In the genomic region with DNA sequence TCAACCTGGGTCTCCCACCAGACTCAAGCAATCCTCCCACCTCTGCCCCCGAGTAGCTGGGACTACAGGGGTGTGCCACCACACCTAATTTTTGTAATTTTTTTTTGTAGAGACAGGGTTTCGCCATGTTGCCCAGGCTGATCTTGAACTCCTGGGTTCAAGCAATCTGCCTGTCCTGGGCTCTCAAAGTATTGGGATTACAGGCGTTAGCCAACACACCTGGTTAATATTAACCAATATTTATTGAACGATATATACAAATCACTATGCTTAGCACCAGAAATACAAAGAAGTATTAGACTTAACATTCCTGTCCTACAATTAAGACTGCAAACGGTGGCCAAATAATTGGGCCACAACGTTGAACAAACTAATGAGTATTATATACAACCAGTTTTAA, we compare ENCODE assay signal across 24 cellular contexts. TPM values are rescaled to one million over a fixed set of nuclear protein-coding genes. Genes with fewer than 3 reads are reported as not detected.
DNase-seq lines count a peak whose midpoint lies in the region; ATAC-seq, FAIRE-seq and TF ChIP-seq lines count a peak whose summit lies in the region.
"Had no signal": no experiment of that assay in that cellular context is flagged by ENCODE, and none has a peak within 500 bp of the region (broad histone marks: within the 10 kb centered on the region; RNA-seq: fewer than 3 reads in every experiment).

No MANE protein-coding gene starts in this region.

- no peaks in the 10 kb centered on the region for H3K9me3 ChIP-seq in A549
- no peaks in the 10 kb centered on the region for H3K9me3 ChIP-seq in Loucy (ENCODE audit: insufficient read depth, low read depth, low read length)
- H3K9me3 ChIP-seq in body of pancreas = no peaks in the 10 kb centered on the region
- H3K9me3 ChIP-seq in right lobe of liver = no peaks in the 10 kb centered on the region
- H3K9me3 ChIP-seq in A673 (ENCODE audit: low read depth, low read length, poor library complexity, severe bottlenecking) = no peaks in the 10 kb centered on the region
- H3K9me3 ChIP-seq: HAP-1, Peyer's patch had no signal

- H4K20me1 ChIP-seq in Loucy (ENCODE audit: insufficient read depth, low read length, poor library complexity, severe bottlenecking) = peaks cover 69% of the 10 kb centered on the region

- no peaks in the 10 kb centered on the region for H3F3A ChIP-seq in Loucy (ENCODE audit: low read depth)

- POLR2A ChIA-PET in A549 (lab: Yijun Ruan, JAX) = no interaction called here
- POLR2A ChIA-PET in A673 (lab: Charles Lee; ENCODE audit: low non-redundant PET) = no interaction called here

- H3K27ac ChIP-seq in A549 = no peak overlapping the region
- peak overlapping the region in 3 of 4 donors; percentile 24 to 61 (median 47) for H3K27ac ChIP-seq in body of pancreas
- H3K27ac ChIP-seq in right lobe of liver = peak overlapping the region in 2 of 3 donors; percentile 9 to 70
- no peak overlapping the region for H3K27ac ChIP-seq in A673 (ENCODE audit: low read depth, low read length, poor library complexity, severe bottlenecking)
- H3K27ac ChIP-seq: BLaER1 had no signal

- H3K9me2 ChIP-seq in Loucy (replicated peaks; ENCODE audit: low read depth, low read length) = no peaks in the 10 kb centered on the region

- CTCF ChIA-PET in A549 (lab: Yijun Ruan, JAX) = interaction anchor here (1.3 kb wide), 1 partner anchor 8 kb away, joined by 3 read pairs; no protein-coding TSS in a partner anchor
- CTCF ChIA-PET in A673 (lab: Charles Lee) = no interaction called here

- H3K4me2 ChIP-seq in A549 (peak overlapping the region; percentile 17), Loucy (ENCODE audit: low read depth, low read length, poor library complexity, severe bottlenecking) (peak overlapping the region; percentile 81)
- H3K4me2 ChIP-seq: BLaER1, GM23338 had no signal

- no peak for FAIRE-seq in A549 (lab: Jason Lieb, UNC)
- FAIRE-seq: G401.6, GM18507 had no signal

- peaks cover 15% of the 10 kb centered on the region; the same call in 1 of the 2 replicates for H3K36me3 ChIP-seq in Loucy (ENCODE audit: insufficient read depth, low read length)
- H3K36me3 ChIP-seq in body of pancreas (replicated peaks in 1 of 2; ENCODE audit: insufficient read depth in 1 of 2, low read depth in 2 of 2) = no peaks in the 10 kb centered on the region
- peaks cover 0 to 5% (median 0%) of the 10 kb centered on the region in 4 donors for H3K36me3 ChIP-seq in right lobe of liver
- H3K36me3 ChIP-seq in A673 (ENCODE audit: insufficient read depth, low read length, poor library complexity, severe bottlenecking) = peaks cover 24% of the 10 kb centered on the region
- H3K36me3 ChIP-seq: Peyer's patch had no signal

- peak overlapping the region; percentile 90 for H3K9ac ChIP-seq in Loucy (ENCODE audit: low read depth, low read length, poor library complexity, severe bottlenecking)
- H3K9ac ChIP-seq: BLaER1 had no signal

- H3K4me3 ChIP-seq in A549 = no peak overlapping the region
- H3K4me3 ChIP-seq in Loucy (ENCODE audit: low read length, poor library complexity, severe bottlenecking) = peak overlapping the region; percentile 95
- H3K4me3 ChIP-seq in body of pancreas = no peak overlapping the region
- H3K4me3 ChIP-seq in right lobe of liver = peak overlapping the region; percentile 15 to 40 (median 29)
- H3K4me3 ChIP-seq in A673 (ENCODE audit: low read depth, low read length, poor library complexity, severe bottlenecking) = no peak overlapping the region
- H3K4me3 ChIP-seq: BLaER1, GM23338, HAP-1, Peyer's patch had no signal

- intact Hi-C loops in body of pancreas (cut with DNase I) (no loop called here), right lobe of liver (cut with DNase I) (no loop called here), A673 (cut with micrococcal nuclease; ENCODE audit: unreplicated experiment) (no loop called here)

- TF ChIP-seq POLR2A in A549 (IDR thresholded peaks at IDR 0.05; ENCODE audit: low read length) (no peak), body of pancreas (IDR thresholded peaks at IDR 0.05) (no peak), right lobe of liver (IDR thresholded peaks at IDR 0.05) (no peak)

- no peak overlapping the region for H2AFZ ChIP-seq in Loucy (ENCODE audit: low read length)
- H2AFZ ChIP-seq: GM23338 had no signal

- TF ChIP-seq CTCF in A549 (IDR thresholded peaks at IDR 0.05) = no peak
- no peak for TF ChIP-seq CTCF in Loucy (conservative IDR thresholded peaks at IDR 0.05; ENCODE audit: low read length)
- TF ChIP-seq CTCF in body of pancreas (IDR thresholded peaks at IDR 0.05) = no peak
- TF ChIP-seq CTCF in right lobe of liver (IDR thresholded peaks at IDR 0.05) = no peak
- TF ChIP-seq CTCF in A673 (conservative IDR thresholded peaks at IDR 0.05; ENCODE audit: low read depth, low read length) = no peak

- H3K4me1 ChIP-seq in A549 (peaks cover 40% of the 10 kb centered on the region), Loucy (ENCODE audit: insufficient read depth, low read length, poor library complexity, severe bottlenecking) (peaks cover 57% of the 10 kb centered on the region), body of pancreas (peaks cover 46% of the 10 kb centered on the region), right lobe of liver (peaks cover 0 to 41% (median 19%) of the 10 kb centered on the region in 4 donors), A673 (ENCODE audit: insufficient read depth, low read length, poor library complexity, severe bottlenecking) (peaks cover 15% of the 10 kb centered on the region)

- H3K27me3 ChIP-seq in Loucy (ENCODE audit: insufficient read depth, low read length, poor library complexity, severe bottlenecking) (no peaks in the 10 kb centered on the region), body of pancreas (no peaks in the 10 kb centered on the region), right lobe of liver (no peaks in the 10 kb centered on the region), A673 (replicated peaks; ENCODE audit: insufficient read depth, low read depth, low read length, poor library complexity) (no peaks in the 10 kb centered on the region)
- H3K27me3 ChIP-seq: BLaER1, Peyer's patch had no signal

- ATAC-seq in A549 (no peak), body of pancreas (no peak), right lobe of liver (peak; percentile 22 to 44 (median 29)), GM21360 (IDR thresholded peaks at IDR 0.05; ENCODE audit: unreplicated experiment) (no peak)
- ATAC-seq: CD8-positive, alpha-beta T cell; GM23338 had no signal

- DNase-seq in A549 (ENCODE audit: low read depth in 1 of 2, low spot score in 1 of 2) (no peak), body of pancreas (no peak), right lobe of liver (no peak), A673 (ENCODE audit: low spot score) (no peak), DMS79 (lab: John Stamatoyannopoulos, UW) (no peak), NCI-H69 (lab: John Stamatoyannopoulos, UW) (no peak)
- DNase-seq: ACHN; CD8-positive, alpha-beta T cell; DMS153; KG1; NCI-H1105; NCI-H146; NCI-H2029; NCI-H2227 treated with DMSO at 0.1 percent for 48 hours; NCI-H510A; NCI-H774; Peyer's patch had no signal

- H3K79me2 ChIP-seq in Loucy (ENCODE audit: insufficient read depth, low read length) = peaks cover 89% of the 10 kb centered on the region

- no TSS peak for BruUV-seq in A673 (replicated peaks; lab: Mats Ljungman, UMichigan)

- TF ChIP-seq RAD21 in A549 (conservative IDR thresholded peaks at IDR 0.05 in 1 of 2, IDR thresholded peaks at IDR 0.05 in 1 of 2) = no peak

- TF ChIP-seq EP300 in A549 (IDR thresholded peaks at IDR 0.05) = no peak

- WGBS in A549 (ENCODE audit: missing lambda C conversion rate) = 71% methylated on average over 6 of the region's 6 CpGs
- WGBS in body of pancreas, 2 donors = 26 to 29% methylated on average over 6 of the region's 6 CpGs
- 27% methylated on average over 6 of the region's 6 CpGs for WGBS in right lobe of liver (ENCODE audit: insufficient coverage, low coverage, low lambda C conversion rate, missing lambda C conversion rate)

TF ChIP-seq in A549, 52 proteins besides CTCF, POLR2A, EP300 and RAD21:
- TF ChIP-seq MAZ (IDR thresholded peaks at IDR 0.05; ENCODE audit: borderline replicate concordance, low read depth, low read length) = no peak
- no peak for TF ChIP-seq TP53 (CRISPR knock-in tag; IDR thresholded peaks at IDR 0.05)

RNA-seq across cellular contexts. Expression of a gene that starts 4.2 kb away (rescaled TPM):
- 12.1 and 13.4 TPM in 2 replicates for polyA plus RNA-seq in A549 (2011; rRNA removed)
- 2.3 and 2.6 TPM in 2 replicates for polyA plus RNA-seq in A549 (2012; cell fraction: cytosol; rRNA removed)
- polyA plus RNA-seq in A549 (2012; cell fraction: nucleus; rRNA removed) = 2.9 and 5.9 TPM in 2 replicates
- 7.5 to 8.4 TPM (median 8.1 TPM) in 3 replicates for polyA plus RNA-seq in A549 (2017; fragmentation: RNase III; extraction: RNeasy Plus Mini Kit Qiagen cat#74134 plus additional on column Dnase treatment)
- polyA minus RNA-seq in A549 (2011; rRNA and poly(A)+ RNA removed) = 7.0 and 9.1 TPM in 2 replicates
- 10 to 100 TPM; 15.5 to 16.9 TPM for total RNA-seq in body of pancreas
- 1 to 10 TPM; 4.4 to 8.8 (median 7.4) TPM for total RNA-seq in right lobe of liver
- 18.7 and 23.2 TPM in 2 replicates for total RNA-seq in A673 (2021)

RNA-seq across cellular contexts. Expression of a gene that starts 4.7 kb away (rescaled TPM):
- polyA plus RNA-seq in A549 (2011; rRNA removed) (61.9 and 96.7 TPM in 2 replicates), A549 (2017; fragmentation: RNase III; extraction: RNeasy Plus Mini Kit Qiagen cat#74134 plus additional on column Dnase treatment) (72.7 to 79.1 TPM (median 77.6 TPM) in 3 replicates)
- 24.2 and 28.7 TPM in 2 replicates for polyA plus RNA-seq in A549 (2012; cell fraction: cytosol; rRNA removed)
- 17.1 and 25.4 TPM in 2 replicates for polyA plus RNA-seq in A549 (2012; cell fraction: nucleus; rRNA removed)
- polyA minus RNA-seq in A549 (2011; rRNA and poly(A)+ RNA removed) = 11.2 and 12.1 TPM in 2 replicates
- total RNA-seq in body of pancreas (10 to 100 TPM; 18.9 to 22.1 TPM), right lobe of liver (10 to 100 TPM; 12.0 to 15.3 (median 13.7) TPM), A673 (2021) (96.5 and 107 TPM in 2 replicates)

Comparison
In these comparisons a context has a peak if more than half of its experiments do, and no peak if none do; other contexts are left out.
1. ATAC-seq: peak in right lobe of liver (4 of 4); none in A549 (0 of 2), body of pancreas (single experiment) and GM21360 (single experiment).
2. H3K27ac ChIP-seq: peak in body of pancreas (3 of 4) and right lobe of liver (2 of 3); none in A549 (0 of 2) and A673 (single experiment).
3. H3K4me3 ChIP-seq: peak in Loucy (single experiment) and right lobe of liver (3 of 3); none in A549 (single experiment), body of pancreas (0 of 2) and A673 (single experiment).